ENCODE assay signal across 7 cellular contexts in genomic region chr3:166481340-166481739, GRCh38.
"Had no signal": no experiment of that assay in that cellular context is flagged by ENCODE, and none has a peak within 500 bp of the region (broad histone marks: within the 10 kb centered on the region; RNA-seq: fewer than 3 reads in every experiment).

No MANE protein-coding gene starts in this region.

- H3K4me2 ChIP-seq: KMS-11 had no signal

- ATAC-seq: HepG2, K562 had no signal

- H3K27ac ChIP-seq: HL-60, KMS-11 had no signal

- H3K4me3 ChIP-seq: K562 had no signal

- H3K9ac ChIP-seq: KMS-11 had no signal

- DNase-seq: IMR-90, KBM-7, KG1 had no signal
